In the genomic region with DNA sequence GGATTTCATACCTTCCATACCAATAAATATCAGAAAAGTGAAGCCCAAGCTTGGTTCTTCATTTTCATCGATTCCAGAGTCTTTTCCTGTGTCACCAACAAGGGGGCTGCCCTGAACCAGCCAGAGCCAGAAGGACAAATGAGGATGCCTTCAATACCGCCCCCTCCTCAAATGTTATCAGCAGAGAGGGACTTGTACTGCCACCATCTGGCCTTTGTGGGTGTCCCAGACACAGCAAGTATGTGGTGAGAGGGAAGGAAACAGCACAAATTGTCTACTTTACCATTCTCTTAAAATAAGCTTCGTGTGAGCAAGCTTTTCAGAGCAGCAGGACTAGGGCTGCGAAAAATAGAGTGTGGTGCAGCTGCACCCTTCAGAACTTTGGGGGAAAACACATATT, we compare ENCODE assay signal across 13 cellular contexts.
DNase-seq lines count a peak whose midpoint lies in the region; ATAC-seq, FAIRE-seq and TF ChIP-seq lines count a peak whose summit lies in the region.
"Had no signal": no experiment of that assay in that cellular context is flagged by ENCODE, and none has a peak within 500 bp of the region (broad histone marks: within the 10 kb centered on the region; RNA-seq: fewer than 3 reads in every experiment).

No MANE protein-coding gene starts in this region.

- H4K8ac ChIP-seq in mesenchymal stem cell (ENCODE audit: low read length), result no peak overlapping the region

- H3K27ac Mint-ChIP-seq in activated T-helper 1 cell treated with anti-CD3 and anti-CD28 coated beads, Interleukin-12 subunit alpha, Interleukin-12 subunit beta, Interleukin-2, Interleukin-4 antibody, amounts not matched to agents 30 ng/mL and 10 ng/mL and 1 ng/mL, durations not matched to agents 14 hours and 24 hours and 36 hours, result no peak overlapping the region

- no peaks in the 10 kb centered on the region for H3K79me1 ChIP-seq in mesenchymal stem cell (replicated peaks; ENCODE audit: low read length, poor library complexity, severe bottlenecking)

- no peak overlapping the region for H3K27ac ChIP-seq in KMS-11
- no peak overlapping the region for H3K27ac ChIP-seq in mesenchymal stem cell (ENCODE audit: low read length, poor library complexity, severe bottlenecking)

- WGBS in mesenchymal stem cell, result 24% methylated on average over 1 of the region's 4 CpGs

- no peak for FAIRE-seq in HTR-8/SVneo (lab: Jason Lieb, UNC)
- FAIRE-seq: colon had no signal

- H2AK5ac ChIP-seq in mesenchymal stem cell (ENCODE audit: low read length, severe bottlenecking), result no peak overlapping the region

- no peak overlapping the region for H2BK120ac ChIP-seq in mesenchymal stem cell (ENCODE audit: low read depth, low read length)

- DNase-seq in GM06990 (ENCODE audit: extremely low read depth, insufficient read length), result no peak
- DNase-seq in astrocyte of the hippocampus (ENCODE audit: low read depth, low spot score), result peak; percentile 35
- DNase-seq in mesenchymal stem cell, result no peak
- no peak for DNase-seq in HTR-8/SVneo (ENCODE audit: insufficient read length, low spot score)
- DNase-seq in activated T-helper 1 cell treated with anti-CD3 and anti-CD28 coated beads, Interleukin-12 subunit alpha, Interleukin-12 subunit beta, Interleukin-2, Interleukin-4 antibody, amounts not matched to agents 30 ng/mL and 10 ng/mL and 1 ng/mL, durations not matched to agents 14 hours and 24 hours and 36 hours (ENCODE audit: low spot score), result no peak
- no peak for DNase-seq in GM19238 (ENCODE audit: insufficient read length, low spot score)
- DNase-seq: activated CD4-positive, alpha-beta T cell treated with anti-CD3 and anti-CD28 coated beads, Interleukin-2, amount 50 U/mL, for 48 hours; left ventricle myocardium superior; NCI-H2171 treated with DMSO at 0.1 percent for 48 hours; stimulated activated CD4-positive, alpha-beta T cell treated with anti-CD3 and anti-CD28 coated beads, Interleukin-4, amount 100 ng/mL, for 4 hours had no signal

- H4K91ac ChIP-seq in mesenchymal stem cell (ENCODE audit: low read length), result no peak overlapping the region

- H3K9me3 ChIP-seq in mesenchymal stem cell (ENCODE audit: control insufficient read depth, low read length), result peaks cover 2% of the 10 kb centered on the region

- H2BK12ac ChIP-seq in mesenchymal stem cell (ENCODE audit: low read length in 2 of 2), result peak overlapping the region in 1 of 2 experiments; percentile 11

- H2BK5ac ChIP-seq in mesenchymal stem cell (ENCODE audit: low read depth, low read length, poor library complexity, severe bottlenecking), result no peak overlapping the region

- H3K27me3 ChIP-seq in GM06990 (replicated peaks; ENCODE audit: control insufficient read depth, insufficient read depth, low read length) (no peaks in the 10 kb centered on the region), KMS-11 (ENCODE audit: insufficient read depth, low read depth) (no peaks in the 10 kb centered on the region), mesenchymal stem cell (ENCODE audit: control insufficient read depth in 1 of 2, insufficient read depth in 1 of 2, low read length in 2 of 2) (no peaks in the 10 kb centered on the region)

- peaks cover 12% of the 10 kb centered on the region for H3K27me3 Mint-ChIP-seq in activated T-helper 1 cell treated with anti-CD3 and anti-CD28 coated beads, Interleukin-12 subunit alpha, Interleukin-12 subunit beta, Interleukin-2, Interleukin-4 antibody, amounts not matched to agents 30 ng/mL and 10 ng/mL and 1 ng/mL, durations not matched to agents 14 hours and 24 hours and 36 hours (ENCODE audit: insufficient read depth)

- peaks cover 41% of the 10 kb centered on the region for H3K4me1 ChIP-seq in KMS-11 (ENCODE audit: low read depth, poor library complexity, severe bottlenecking)
- peaks cover 12% of the 10 kb centered on the region for H3K4me1 ChIP-seq in mesenchymal stem cell (ENCODE audit: control insufficient read depth, insufficient read depth, low read depth, low read length)

- H3K14ac ChIP-seq in mesenchymal stem cell (ENCODE audit: low read length in 2 of 2), result no peak overlapping the region

- no peaks in the 10 kb centered on the region for H4K20me1 ChIP-seq in KMS-11 (ENCODE audit: insufficient read depth)

- H2AFZ ChIP-seq in KMS-11 (ENCODE audit: low read depth), result no peak overlapping the region
- no peak overlapping the region for H2AFZ ChIP-seq in mesenchymal stem cell (ENCODE audit: low read depth, low read length)

- H3K4me3 ChIP-seq in GM06990 (replicated peaks; ENCODE audit: low read depth, low read length) (no peak overlapping the region), KMS-11 (IDR thresholded peaks at IDR 0.05; ENCODE audit: insufficient read depth, low read depth, low read length) (no peak overlapping the region), mesenchymal stem cell (ENCODE audit: insufficient read depth in 1 of 2, low read depth in 1 of 2, low read length in 2 of 2) (no peak overlapping the region)

- ATAC-seq in HG03442 (IDR thresholded peaks at IDR 0.05; ENCODE audit: unreplicated experiment), result no peak
- ATAC-seq: left ventricle myocardium superior had no signal

- H3K18ac ChIP-seq in mesenchymal stem cell (ENCODE audit: low read depth in 1 of 2, low read length in 2 of 2), result no peak overlapping the region

- no peaks in the 10 kb centered on the region for H3K36me3 Mint-ChIP-seq in activated T-helper 1 cell treated with anti-CD3 and anti-CD28 coated beads, Interleukin-12 subunit alpha, Interleukin-12 subunit beta, Interleukin-2, Interleukin-4 antibody, amounts not matched to agents 30 ng/mL and 10 ng/mL and 1 ng/mL, durations not matched to agents 14 hours and 24 hours and 36 hours (ENCODE audit: low read depth)

- no peaks in the 10 kb centered on the region for H3K9me3 Mint-ChIP-seq in activated T-helper 1 cell treated with anti-CD3 and anti-CD28 coated beads, Interleukin-12 subunit alpha, Interleukin-12 subunit beta, Interleukin-2, Interleukin-4 antibody, amounts not matched to agents 30 ng/mL and 10 ng/mL and 1 ng/mL, durations not matched to agents 14 hours and 24 hours and 36 hours

- no peak overlapping the region for H3K4me3 Mint-ChIP-seq in activated T-helper 1 cell treated with anti-CD3 and anti-CD28 coated beads, Interleukin-12 subunit alpha, Interleukin-12 subunit beta, Interleukin-2, Interleukin-4 antibody, amounts not matched to agents 30 ng/mL and 10 ng/mL and 1 ng/mL, durations not matched to agents 14 hours and 24 hours and 36 hours

- H2BK15ac ChIP-seq in mesenchymal stem cell (ENCODE audit: low read depth, poor library complexity, severe bottlenecking), result no peak overlapping the region

- H3K36me3 ChIP-seq in GM06990 (ENCODE audit: control insufficient read depth, insufficient read depth, low read length) (no peaks in the 10 kb centered on the region), KMS-11 (ENCODE audit: insufficient read depth) (no peaks in the 10 kb centered on the region), mesenchymal stem cell (ENCODE audit: control insufficient read depth in 1 of 2, insufficient read depth in 2 of 2, low read depth in 1 of 2, low read length in 2 of 2) (peaks cover 0 to 13% of the 10 kb centered on the region in 2 experiments)

- H3K9ac ChIP-seq in KMS-11 (no peak overlapping the region), mesenchymal stem cell (ENCODE audit: low read length) (no peak overlapping the region)

- no peaks in the 10 kb centered on the region for H3K79me2 ChIP-seq in KMS-11 (ENCODE audit: insufficient read depth, low read depth)

- intact Hi-C loops in activated T-helper 1 cell treated with anti-CD3 and anti-CD28 coated beads, Interleukin-12 subunit alpha, Interleukin-12 subunit beta, Interleukin-2, Interleukin-4 antibody, amounts not matched to agents 30 ng/mL and 10 ng/mL and 1 ng/mL, durations not matched to agents 14 hours and 24 hours and 36 hours (cut with micrococcal nuclease), result loop anchor here (5.0 to 10.0 kb wide), 2 partner anchors 198 to 340 kb away; partner anchors contain the start of gene PDSS2

- H3K4me2 ChIP-seq in KMS-11 (no peak overlapping the region), mesenchymal stem cell (ENCODE audit: low read length, poor library complexity, severe bottlenecking) (no peak overlapping the region)

- peaks cover 35% of the 10 kb centered on the region for H3K4me1 Mint-ChIP-seq in activated T-helper 1 cell treated with anti-CD3 and anti-CD28 coated beads, Interleukin-12 subunit alpha, Interleukin-12 subunit beta, Interleukin-2, Interleukin-4 antibody, amounts not matched to agents 30 ng/mL and 10 ng/mL and 1 ng/mL, durations not matched to agents 14 hours and 24 hours and 36 hours (ENCODE audit: low read depth)

- peak overlapping the region; percentile 12 to 68 for H3K4ac ChIP-seq in mesenchymal stem cell (ENCODE audit: low read depth in 1 of 2, low read length in 2 of 2)

- TF ChIP-seq CTCF in GM06990 (IDR thresholded peaks at IDR 0.05; ENCODE audit: insufficient read depth, low read length, poor library complexity, severe bottlenecking) (peak; percentile 41), KMS-11 (conservative IDR thresholded peaks at IDR 0.05; ENCODE audit: low read depth, low read length) (peak; percentile 43)

- peak overlapping the region in 1 of 2 experiments; percentile 40 for H3K23ac ChIP-seq in mesenchymal stem cell (ENCODE audit: low read length in 2 of 2)
